9 cellular contexts compared by ENCODE assay signal in the genomic region with DNA sequence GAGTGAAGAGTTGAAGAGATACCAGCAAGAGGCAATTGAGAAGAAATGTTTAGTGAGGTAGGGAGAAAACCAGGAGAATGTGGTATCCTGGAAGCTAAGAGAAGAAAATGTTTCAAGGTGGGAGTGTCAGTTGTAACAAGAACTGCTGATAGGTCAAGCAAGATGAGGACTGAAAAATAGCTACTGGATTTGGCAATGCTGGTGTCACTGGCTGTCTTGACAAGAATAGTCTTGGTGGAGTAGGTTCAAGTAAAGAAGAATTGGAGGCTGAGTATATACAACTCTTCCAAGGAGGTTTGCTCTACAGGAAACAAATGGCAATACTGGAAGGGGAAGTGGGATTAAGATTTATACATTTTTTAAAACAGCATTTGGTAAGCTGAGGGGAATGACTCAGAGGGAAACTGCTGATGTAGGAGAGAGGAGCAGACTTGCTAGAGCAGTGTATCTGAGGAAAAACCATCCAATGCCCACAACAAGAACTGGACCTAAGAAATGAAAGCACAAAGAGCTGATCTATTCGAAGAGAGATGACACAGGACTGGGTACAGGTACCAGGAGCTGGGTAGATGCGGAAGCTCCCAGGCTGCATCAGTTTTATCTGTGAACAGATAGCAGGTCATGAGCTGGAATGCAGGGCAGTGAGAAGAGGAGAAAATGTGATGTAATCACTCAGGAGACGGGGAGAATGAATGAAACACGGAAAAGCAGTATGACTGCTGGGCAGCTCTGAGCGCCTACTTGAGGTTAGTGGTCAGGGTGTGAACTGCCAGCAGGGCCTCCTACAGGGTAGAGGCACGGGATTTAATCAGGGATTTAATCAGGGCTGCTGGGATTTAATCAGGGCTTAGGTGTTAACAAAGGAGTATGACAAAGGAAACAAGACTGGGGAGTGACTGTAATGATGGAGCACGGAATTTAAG. TPM values are rescaled to one million over a fixed set of nuclear protein-coding genes. Genes with fewer than 3 reads are reported as not detected.
DNase-seq lines count a peak whose midpoint lies in the region; ATAC-seq, FAIRE-seq and TF ChIP-seq lines count a peak whose summit lies in the region.
"Had no signal": no experiment of that assay in that cellular context is flagged by ENCODE, and none has a peak within 500 bp of the region (broad histone marks: within the 10 kb centered on the region; RNA-seq: fewer than 3 reads in every experiment).

No MANE protein-coding gene starts in this region.

- POLR2A ChIA-PET in A673 (lab: Charles Lee; ENCODE audit: low non-redundant PET): interaction anchor here (0.6 kb wide), 1 partner anchor 10 kb away, joined by 7 read pairs; no protein-coding TSS in a partner anchor

- TF ChIP-seq CTCF in A673 (conservative IDR thresholded peaks at IDR 0.05; ENCODE audit: low read depth, low read length): 0 out of 2 replicates have a peak, but pooled peaks have one; percentile 19
- TF ChIP-seq CTCF in astrocyte of the cerebellum (IDR thresholded peaks at IDR 0.05; ENCODE audit: low read depth, low read length, missing control alignments): peak; percentile 38

- no peak overlapping the region for H3K4me3 ChIP-seq in A673 (ENCODE audit: low read depth, low read length, poor library complexity, severe bottlenecking)
- no peak overlapping the region for H3K4me3 ChIP-seq in astrocyte of the cerebellum (ENCODE audit: low read depth, low read length)

- BruUV-seq in A673 (replicated peaks; lab: Mats Ljungman, UMichigan): no TSS peak

- DNase-seq in A673 (ENCODE audit: low spot score) (peak; percentile 56), H54 (ENCODE audit: insufficient read length, low spot score) (peak; percentile 57), astrocyte of the cerebellum (ENCODE audit: low read depth) (peak; percentile 22), left lobe of liver (ENCODE audit: low spot score) (no peak), DMS79 (lab: John Stamatoyannopoulos, UW) (no peak)

- FAIRE-seq in H54 (lab: Jason Lieb, UNC): peak; percentile 65

- TF ChIP-seq POLR2A in H54 (IDR thresholded peaks at IDR 0.05; ENCODE audit: low read depth, low read length): no peak

- H3K36me3 ChIP-seq in A673 (ENCODE audit: insufficient read depth, low read length, poor library complexity, severe bottlenecking): peaks cover 73% of the 10 kb centered on the region

- H3K9me3 ChIP-seq in A673 (ENCODE audit: low read depth, low read length, poor library complexity, severe bottlenecking): no peaks in the 10 kb centered on the region

- no peaks in the 10 kb centered on the region for H3K27me3 ChIP-seq in A673 (replicated peaks; ENCODE audit: insufficient read depth, low read depth, low read length, poor library complexity)

- H3K4me1 ChIP-seq in A673 (ENCODE audit: insufficient read depth, low read length, poor library complexity, severe bottlenecking): peaks cover 52% of the 10 kb centered on the region

- CTCF ChIA-PET in A673 (lab: Charles Lee): no interaction called here

- ATAC-seq in left lobe of liver: peak; percentile 31
- ATAC-seq in GM19023 (IDR thresholded peaks at IDR 0.05; ENCODE audit: unreplicated experiment): no peak
- ATAC-seq in HG02970 (IDR thresholded peaks at IDR 0.05; ENCODE audit: low FRiP score, unreplicated experiment): no peak
- ATAC-seq in GM21423 (IDR thresholded peaks at IDR 0.05; ENCODE audit: unreplicated experiment): no peak

- intact Hi-C loops in A673 (cut with micrococcal nuclease; ENCODE audit: unreplicated experiment): no loop called here

- peak overlapping the region; percentile 42 for H3K27ac ChIP-seq in A673 (ENCODE audit: low read depth, low read length, poor library complexity, severe bottlenecking)

- in situ Hi-C loops in astrocyte of the cerebellum (cut with HindIII; ENCODE audit: low sequenced_read_pairs): no loop called here

RNA-seq across cellular contexts. Expression of a gene that starts 34.5 kb away (rescaled TPM):
- not detected in 2 replicates for total RNA-seq in A673 (2021)
- not detected for total RNA-seq in left lobe of liver
- total RNA-seq: Daoy had no signal

RNA-seq across cellular contexts. Expression of a gene that starts 40.0 kb away (rescaled TPM):
- 140 and 142 TPM in 2 replicates for total RNA-seq in A673 (2021)
- total RNA-seq in left lobe of liver: 524 TPM

RNA-seq across cellular contexts. Expression of a gene that starts 40.4 kb away (rescaled TPM):
- total RNA-seq in A673 (2021) (33.2 and 36.7 TPM in 2 replicates), left lobe of liver (26.7 TPM)

Comparison
In these comparisons a context has a peak if more than half of its experiments do, and no peak if none do; other contexts are left out.
1. DNase-seq: peak in A673 (single experiment), H54 (single experiment) and astrocyte of the cerebellum (single experiment); none in left lobe of liver (single experiment) and DMS79 (single experiment).